Comparison of ENCODE assay signal across 17 cellular contexts in genomic region chr15:83843511-83843910, GRCh38.
A peak's percentile ranks its signal among the peaks of the same experiment; 100 is the strongest.
DNase-seq lines count a peak whose midpoint lies in the region; ATAC-seq and TF ChIP-seq lines count a peak whose summit lies in the region.
"Had no signal": no experiment of that assay in that cellular context is flagged by ENCODE, and none has a peak within 500 bp of the region (broad histone marks: within the 10 kb centered on the region; RNA-seq: fewer than 3 reads in every experiment).

No MANE protein-coding gene starts in this region.

- H3K4me3 ChIP-seq in left ventricle myocardium inferior: no peak overlapping the region
- H3K4me3 ChIP-seq: coronary artery, lower lobe of right lung, testis had no signal

- peaks cover 64% of the 10 kb centered on the region for H3K4me1 ChIP-seq in left ventricle myocardium inferior
- H3K4me1 ChIP-seq: testis had no signal

- ATAC-seq in GM18873 (IDR thresholded peaks at IDR 0.05; ENCODE audit: low FRiP score, unreplicated experiment) (no peak), GM19455 (IDR thresholded peaks at IDR 0.05; ENCODE audit: unreplicated experiment) (no peak)
- ATAC-seq: activated T-cell treated with anti-CD3 and anti-CD28 coated beads, Interleukin-2, amount 50 U/mL, for 4 hours; HepG2; lower lobe of right lung; natural killer cell treated with Interleukin-12 subunit alpha and Interleukin-12 subunit beta and Interleukin-15 and Interleukin-18, amount 100 ng/mL, for 72 hours had no signal

- H3K36me3 ChIP-seq in left ventricle myocardium inferior: no peaks in the 10 kb centered on the region
- H3K36me3 ChIP-seq: lower lobe of right lung had no signal

- intact Hi-C loops in left ventricle myocardium inferior (cut with micrococcal nuclease): no loop called here

- no peak for TF ChIP-seq CTCF in left ventricle myocardium inferior (IDR thresholded peaks at IDR 0.05; ENCODE audit: borderline replicate concordance)

- no peaks in the 10 kb centered on the region for H3K9me3 ChIP-seq in left ventricle myocardium inferior (replicated peaks)
- H3K9me3 ChIP-seq: lower lobe of right lung, testis had no signal

- peak overlapping the region; percentile 73 for H3K27ac ChIP-seq in left ventricle myocardium inferior (replicated peaks)
- H3K27ac ChIP-seq: C4-2B, lower lobe of right lung, testis had no signal

- peak; percentile 25 for DNase-seq in HT1080 (ENCODE audit: low read depth)
- peak; percentile 89 for DNase-seq in cerebellum (ENCODE audit: low spot score)
- peak; percentile 28 for DNase-seq in left ventricle myocardium inferior
- peak; percentile 38 for DNase-seq in stromal cell of bone marrow (ENCODE audit: low read depth)
- no peak for DNase-seq in medulla oblongata (ENCODE audit: extremely low spot score)
- DNase-seq: activated CD4-positive, alpha-beta T cell treated with anti-CD3 and anti-CD28 coated beads, Interleukin-2, amount 50 U/mL, for 48 hours; activated T-cell treated with anti-CD3 and anti-CD28 coated beads, Interleukin-2, amount 50 U/mL, for 4 hours; erythroblast; lower lobe of right lung; NCI-H774; testis had no signal

- no peaks in the 10 kb centered on the region for H3K27me3 ChIP-seq in left ventricle myocardium inferior (ENCODE audit: low read depth)
- H3K27me3 ChIP-seq: testis had no signal
